Comparison of ENCODE assay signal across 18 cellular contexts in genomic region chr2:108923019-108923700, GRCh38.
DNase-seq lines count a peak whose midpoint lies in the region; ATAC-seq and TF ChIP-seq lines count a peak whose summit lies in the region.
"Had no signal": no experiment of that assay in that cellular context is flagged by ENCODE, and none has a peak within 500 bp of the region (broad histone marks: within the 10 kb centered on the region; RNA-seq: fewer than 3 reads in every experiment).

No MANE protein-coding gene starts in this region.

- H3K36me3 ChIP-seq in colonic mucosa (no peaks in the 10 kb centered on the region), mucosa of descending colon (ENCODE audit: low read depth) (no peaks in the 10 kb centered on the region)
- H3K36me3 ChIP-seq: heart right ventricle had no signal

- H3K27ac ChIP-seq in colonic mucosa = no peak overlapping the region
- H3K27ac ChIP-seq: heart right ventricle, testis had no signal

- no peak for TF ChIP-seq CTCF in colonic mucosa (IDR thresholded peaks at IDR 0.05)
- TF ChIP-seq CTCF in mucosa of descending colon (IDR thresholded peaks at IDR 0.05) = no peak

- ATAC-seq in mucosa of descending colon (peak; percentile 40), HG03457 (IDR thresholded peaks at IDR 0.05; ENCODE audit: unreplicated experiment) (no peak)
- ATAC-seq: GM23338, heart right ventricle had no signal

- no peaks in the 10 kb centered on the region for H3K4me1 ChIP-seq in colonic mucosa
- peaks cover 6% of the 10 kb centered on the region for H3K4me1 ChIP-seq in mucosa of descending colon (ENCODE audit: low read depth)
- H3K4me1 ChIP-seq: Caco-2, testis had no signal

- no peak overlapping the region for H3K9ac ChIP-seq in colonic mucosa (ENCODE audit: low read depth in 2 of 2, low read length in 2 of 2)

- DNase-seq in DMS53 (lab: John Stamatoyannopoulos, UW) (peak; percentile 77), NCI-H2029 treated with DMSO at 0.1 percent for 48 hours (lab: John Stamatoyannopoulos, UW) (peak; percentile 47), colonic mucosa (peak; percentile 17), mucosa of descending colon (no peak), HuH-7 (ENCODE audit: low spot score) (no peak), inferior parietal cortex (ENCODE audit: extremely low spot score) (no peak), dedifferentiated amniotic fluid mesenchymal stem cell (ENCODE audit: extremely low spot score) (no peak)
- DNase-seq: activated CD8-positive, alpha-beta memory T cell treated with anti-CD3 and anti-CD28 coated beads for 24 hours; Caco-2; GDM1; heart right ventricle; NCI-H2081; NCI-H526 treated with DMSO at 0.1 percent for 48 hours; stimulated activated CD4-positive, alpha-beta T cell treated with anti-CD3 and anti-CD28 coated beads, Interleukin-2, amount 100 ng/mL, for 48 hours; SW 1271; testis had no signal

- intact Hi-C loops in colonic mucosa (cut with DNase I) = no loop called here
- intact Hi-C loops in mucosa of descending colon (cut with DNase I, micrococcal nuclease) = no loop called here

- H3K4me3 ChIP-seq in colonic mucosa (no peak overlapping the region), mucosa of descending colon (no peak overlapping the region)
- H3K4me3 ChIP-seq: GM23338, heart right ventricle, testis had no signal

- no peaks in the 10 kb centered on the region for H3K27me3 ChIP-seq in colonic mucosa
- H3K27me3 ChIP-seq: testis had no signal

- H3K9me3 ChIP-seq in colonic mucosa = no peaks in the 10 kb centered on the region
- H3K9me3 ChIP-seq in mucosa of descending colon = no peaks in the 10 kb centered on the region
- H3K9me3 ChIP-seq: Caco-2, heart right ventricle, testis had no signal

Comparison
In these comparisons a context has a peak if more than half of its experiments do, and no peak if none do; other contexts are left out.
1. DNase-seq: peak in DMS53 (single experiment), NCI-H2029 treated with DMSO at 0.1 percent for 48 hours (single experiment) and colonic mucosa (single experiment); none in mucosa of descending colon (0 of 3), HuH-7 (single experiment), inferior parietal cortex (single experiment) and dedifferentiated amniotic fluid mesenchymal stem cell (single experiment).